Comparison of ENCODE assay signal across 24 cellular contexts in genomic region chr11:21177379-21177778, GRCh38.
"Had no signal": no experiment of that assay in that cellular context is flagged by ENCODE, and none has a peak within 500 bp of the region (broad histone marks: within the 10 kb centered on the region; RNA-seq: fewer than 3 reads in every experiment).

No MANE protein-coding gene starts in this region.

- H3K4me2 ChIP-seq: KMS-11 had no signal

- FAIRE-seq: HTR-8/SVneo, K562 had no signal

- H3K4me1 Mint-ChIP-seq: IgD-negative memory B cell had no signal

- H3K4me3 ChIP-seq: K562, SJCRH30 had no signal

- H3K27ac ChIP-seq: KMS-11, SJCRH30 had no signal

- H3K4me1 ChIP-seq: SJCRH30 had no signal

- H3K36me3 Mint-ChIP-seq: IgD-negative memory B cell had no signal

- H3K27ac Mint-ChIP-seq: IgD-negative memory B cell had no signal

- H3K9me3 ChIP-seq: SJCRH30 had no signal

- H3K9ac ChIP-seq: KMS-11 had no signal

- DNase-seq: Kasumi-1; MV-4-11; NCI-H1048; NCI-H1105; NCI-H1417; NCI-H1436 treated with DMSO at 0.1 percent for 48 hours; NCI-H1694; NCI-H187 treated with DMSO at 0.1 percent for 48 hours; NCI-H2081; NCI-H2107; NCI-H2227 treated with DMSO at 0.1 percent for 48 hours; NCI-H524; NCI-H526 treated with DMSO at 0.1 percent for 48 hours; NCI-H774; NK-92 treated with Interleukin-12 subunit alpha and Interleukin-12 subunit beta, amount 100 ng/mL, for 24 hours; PC-3; SHP77 treated with DMSO at 0.1 percent for 48 hours; SJCRH30 had no signal

- ATAC-seq: K562, Panc1, PC-3, Right ventricle myocardium inferior had no signal

- H3K27me3 ChIP-seq: SJCRH30 had no signal

- H3K27me3 Mint-ChIP-seq: IgD-negative memory B cell had no signal

- H3K4me3 Mint-ChIP-seq: IgD-negative memory B cell had no signal
